ENCODE assay signal across 8 cellular contexts in the genomic region with DNA sequence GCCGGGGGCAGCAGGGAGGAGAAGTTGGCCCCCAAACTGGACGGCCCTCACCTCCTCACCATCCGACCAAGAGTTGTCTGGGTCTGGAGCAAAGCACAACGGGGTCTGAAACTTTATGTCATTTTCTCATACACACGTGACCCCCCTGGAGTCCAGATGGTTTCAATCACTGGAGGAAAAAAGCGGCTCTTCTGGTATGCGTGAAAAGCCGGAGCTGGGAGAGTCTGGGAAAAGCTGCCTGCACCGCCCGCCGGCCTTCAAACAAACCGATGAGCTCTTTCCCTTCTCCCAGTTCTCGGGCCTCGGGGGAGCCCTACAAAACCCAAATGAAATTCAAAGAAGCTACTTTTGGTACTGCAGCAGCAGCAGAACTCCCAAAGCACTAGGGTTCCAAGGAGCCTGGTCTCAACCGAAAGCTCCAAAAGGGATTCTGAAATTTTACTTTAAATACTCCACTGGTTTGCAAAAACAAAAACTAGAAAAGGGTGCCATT. TPM values are rescaled to one million over a fixed set of nuclear protein-coding genes. Genes with fewer than 3 reads are reported as not detected.
A peak's percentile ranks its signal among the peaks of the same experiment; 100 is the strongest.
DNase-seq lines count a peak whose midpoint lies in the region; ATAC-seq and TF ChIP-seq lines count a peak whose summit lies in the region.

No MANE protein-coding gene starts in this region.

- no peak for DNase-seq in activated T-cell treated with anti-CD3 and anti-CD28 coated beads, Interleukin-2, amount 50 U/mL, for 24 hours
- DNase-seq in activated T-cell treated with anti-CD3 and anti-CD28 coated beads, Interleukin-2, amount 50 U/mL, for 1 hour, result no peak
- peak; percentile 56 to 70 for DNase-seq in NCI-H526 (lab: John Stamatoyannopoulos, UW)
- no peak for DNase-seq in chondrocyte (ENCODE audit: low spot score)
- peak; percentile 46 for DNase-seq in kidney glomerular epithelial cell (lab: John Stamatoyannopoulos, UW)
- DNase-seq in activated CD4-positive, CD25-positive, alpha-beta regulatory T cell treated with anti-CD3 and anti-CD28 coated beads, Interleukin-2, amount 50 U/mL, for 72 hours, result no peak

- peaks cover 13% of the 10 kb centered on the region for H3K4me1 Mint-ChIP-seq in activated T-cell treated with anti-CD3 and anti-CD28 coated beads, Interleukin-2, amount 50 U/mL, for 24 hours (ENCODE audit: low read depth)
- H3K4me1 Mint-ChIP-seq in chondrocyte (ENCODE audit: low read depth), result peaks cover 64% of the 10 kb centered on the region
- peaks cover 13% of the 10 kb centered on the region for H3K4me1 Mint-ChIP-seq in stimulated activated memory B cell treated with anti-CD40 and anti-IgM and Interleukin-4, amounts not matched to agents 10 μg/mL and 1 μg/mL and 100 μg/mL, for 72 hours

- no peaks in the 10 kb centered on the region for H3K9me3 Mint-ChIP-seq in activated T-cell treated with anti-CD3 and anti-CD28 coated beads, Interleukin-2, amount 50 U/mL, for 24 hours
- H3K9me3 Mint-ChIP-seq in chondrocyte (ENCODE audit: low read depth), result no peaks in the 10 kb centered on the region
- H3K9me3 Mint-ChIP-seq in stimulated activated memory B cell treated with anti-CD40 and anti-IgM and Interleukin-4, amounts not matched to agents 10 μg/mL and 1 μg/mL and 100 μg/mL, for 72 hours, result no peaks in the 10 kb centered on the region

- ATAC-seq in stimulated activated memory B cell treated with anti-CD40 and anti-IgM and Interleukin-4, amounts not matched to agents 10 μg/mL and 1 μg/mL and 100 μg/mL, for 72 hours, result no peak
- ATAC-seq in GM18870 (IDR thresholded peaks at IDR 0.05; ENCODE audit: unreplicated experiment), result no peak

- no peak overlapping the region for H3K27ac Mint-ChIP-seq in activated T-cell treated with anti-CD3 and anti-CD28 coated beads, Interleukin-2, amount 50 U/mL, for 24 hours
- H3K27ac Mint-ChIP-seq in chondrocyte (ENCODE audit: unreplicated experiment), result peak overlapping the region; percentile 96
- no peak overlapping the region for H3K27ac Mint-ChIP-seq in stimulated activated memory B cell treated with anti-CD40 and anti-IgM and Interleukin-4, amounts not matched to agents 10 μg/mL and 1 μg/mL and 100 μg/mL, for 72 hours

- TF ChIP-seq CTCF in chondrocyte (IDR thresholded peaks at IDR 0.05), result no peak

- H3K4me3 Mint-ChIP-seq in activated T-cell treated with anti-CD3 and anti-CD28 coated beads, Interleukin-2, amount 50 U/mL, for 24 hours, result peak overlapping the region; percentile 49
- H3K4me3 Mint-ChIP-seq in chondrocyte (ENCODE audit: unreplicated experiment), result peak overlapping the region; percentile 76
- peak overlapping the region; percentile 59 for H3K4me3 Mint-ChIP-seq in stimulated activated memory B cell treated with anti-CD40 and anti-IgM and Interleukin-4, amounts not matched to agents 10 μg/mL and 1 μg/mL and 100 μg/mL, for 72 hours

- no peaks in the 10 kb centered on the region for H3K36me3 Mint-ChIP-seq in activated T-cell treated with anti-CD3 and anti-CD28 coated beads, Interleukin-2, amount 50 U/mL, for 24 hours (ENCODE audit: low read depth)
- no peaks in the 10 kb centered on the region for H3K36me3 Mint-ChIP-seq in chondrocyte (ENCODE audit: low read depth)
- no peaks in the 10 kb centered on the region for H3K36me3 Mint-ChIP-seq in stimulated activated memory B cell treated with anti-CD40 and anti-IgM and Interleukin-4, amounts not matched to agents 10 μg/mL and 1 μg/mL and 100 μg/mL, for 72 hours

- H3K27me3 Mint-ChIP-seq in activated T-cell treated with anti-CD3 and anti-CD28 coated beads, Interleukin-2, amount 50 U/mL, for 24 hours, result peaks cover 59% of the 10 kb centered on the region
- H3K27me3 Mint-ChIP-seq in chondrocyte (ENCODE audit: low read depth), result no peaks in the 10 kb centered on the region
- peaks cover 44% of the 10 kb centered on the region for H3K27me3 Mint-ChIP-seq in stimulated activated memory B cell treated with anti-CD40 and anti-IgM and Interleukin-4, amounts not matched to agents 10 μg/mL and 1 μg/mL and 100 μg/mL, for 72 hours

RNA-seq across cellular contexts. Expression of gene AKIP1, which starts 39.7 kb away (rescaled TPM):
- total RNA-seq in chondrocyte, result 24.0 to 30.1 TPM (median 29.3 TPM) in 3 replicates

Comparison
In these comparisons a context has a peak if more than half of its experiments do, and no peak if none do; other contexts are left out.
1. DNase-seq: peak in NCI-H526 (2 of 2) and kidney glomerular epithelial cell (single experiment); none in activated T-cell treated with anti-CD3 and anti-CD28 coated beads, Interleukin-2, amount 50 U/mL, for 24 hours (single experiment), activated T-cell treated with anti-CD3 and anti-CD28 coated beads, Interleukin-2, amount 50 U/mL, for 1 hour (single experiment), chondrocyte (single experiment) and activated CD4-positive, CD25-positive, alpha-beta regulatory T cell treated with anti-CD3 and anti-CD28 coated beads, Interleukin-2, amount 50 U/mL, for 72 hours (single experiment).
2. Peak in every context shown above with its lines, with median percentiles within 50 percentile points of each other: H3K4me3 Mint-ChIP-seq.